In genomic region chr20:44186674-44187053, GRCh38 we compare ENCODE assay signal across 11 cellular contexts. TPM values are rescaled to one million over a fixed set of nuclear protein-coding genes. Genes with fewer than 3 reads are reported as not detected.
DNase-seq lines count a peak whose midpoint lies in the region; TF ChIP-seq lines count a peak whose summit lies in the region.
"Had no signal": no experiment of that assay in that cellular context is flagged by ENCODE, and none has a peak within 500 bp of the region (broad histone marks: within the 10 kb centered on the region; RNA-seq: fewer than 3 reads in every experiment).

No MANE protein-coding gene starts in this region.

- H3K27me3 ChIP-seq in NT2/D1 (ENCODE audit: insufficient read depth, insufficient read length) (no peaks in the 10 kb centered on the region), ectodermal cell (ENCODE audit: control insufficient read depth, insufficient read depth, low read length, poor library complexity, severe bottlenecking) (peaks cover 17% of the 10 kb centered on the region), suprapubic skin (peaks cover 11% of the 10 kb centered on the region)

- H3K4me3 ChIP-seq in NT2/D1 (ENCODE audit: insufficient read length, low read depth) (peak overlapping the region; percentile 42), ectodermal cell (ENCODE audit: insufficient read depth, low read depth, low read length) (peak overlapping the region; percentile 40), mesodermal cell (ENCODE audit: extremely low read depth, insufficient read depth, low read length, poor library complexity, severe bottlenecking) (peak overlapping the region; percentile 56), suprapubic skin (peak overlapping the region; percentile 53)

- DNase-seq in NT2/D1 (ENCODE audit: low read depth, low spot score) (no peak), suprapubic skin (ENCODE audit: low spot score in 2 of 2) (no peak), GDM1 (lab: John Stamatoyannopoulos, UW) (no peak), hepatic stellate cell (ENCODE audit: low spot score) (no peak), MV-4-11 (lab: John Stamatoyannopoulos, UW) (no peak)
- no peak for DNase-seq in activated CD8-positive, alpha-beta memory T cell treated with anti-CD3 and anti-CD28 coated beads for 24 hours
- DNase-seq: activated CD4-positive, CD25-positive, alpha-beta regulatory T cell treated with anti-CD3 and anti-CD28 coated beads, Interleukin-2, amount 50 U/mL, for 72 hours; NCI-H446 treated with DMSO at 0.1 percent for 48 hours; stimulated activated CD4-positive, alpha-beta T cell treated with anti-CD3 and anti-CD28 coated beads, Interleukin-4, amount 100 ng/mL, for 24 hours had no signal

- H3K9ac ChIP-seq in NT2/D1 (ENCODE audit: insufficient read length, low read depth): peak overlapping the region; percentile 70

- 31 to 34% methylated on average over 14 of the region's 14 CpGs for WGBS in ectodermal cell, 2 experiments
- WGBS in mesodermal cell (ENCODE audit: insufficient coverage in 2 of 2), 2 experiments: 20 to 24% methylated on average over 8 to 11 of the region's 14 CpGs
- WGBS in suprapubic skin: 5% methylated on average over 12 of the region's 14 CpGs

- H3K27ac ChIP-seq in ectodermal cell (ENCODE audit: insufficient read depth, low read depth, low read length, poor library complexity, severe bottlenecking) (no peak overlapping the region), mesodermal cell (ENCODE audit: low read depth, low read length, severe bottlenecking) (peak overlapping the region; percentile 97), suprapubic skin (peak overlapping the region; percentile 72)

- no peak for TF ChIP-seq EP300 in suprapubic skin (IDR thresholded peaks at IDR 0.05)

- TF ChIP-seq POLR2A in suprapubic skin (IDR thresholded peaks at IDR 0.05): no peak

- H3K36me3 ChIP-seq in NT2/D1 (ENCODE audit: insufficient read depth, insufficient read length, low read length): peaks cover 22% of the 10 kb centered on the region
- no peaks in the 10 kb centered on the region for H3K36me3 ChIP-seq in ectodermal cell (ENCODE audit: control insufficient read depth, insufficient read depth, low read length)
- H3K36me3 ChIP-seq in mesodermal cell (ENCODE audit: control insufficient read depth, insufficient read depth, low read length): no peaks in the 10 kb centered on the region
- H3K36me3 ChIP-seq in suprapubic skin: no peaks in the 10 kb centered on the region

- H3K9me3 ChIP-seq in NT2/D1 (ENCODE audit: insufficient read depth, low read length): no peaks in the 10 kb centered on the region
- no peaks in the 10 kb centered on the region for H3K9me3 ChIP-seq in ectodermal cell (ENCODE audit: control insufficient read depth, low read length)
- H3K9me3 ChIP-seq in mesodermal cell (ENCODE audit: control insufficient read depth, low read length): no peaks in the 10 kb centered on the region
- H3K9me3 ChIP-seq in suprapubic skin: no peaks in the 10 kb centered on the region

- H3K4me1 ChIP-seq in NT2/D1 (ENCODE audit: insufficient read depth, insufficient read length) (peaks cover 15% of the 10 kb centered on the region), ectodermal cell (ENCODE audit: control insufficient read depth, insufficient read depth, low read length) (peaks cover 20% of the 10 kb centered on the region), mesodermal cell (ENCODE audit: control insufficient read depth, insufficient read depth, low read length, poor library complexity, severe bottlenecking) (peaks cover 58% of the 10 kb centered on the region), suprapubic skin (peaks cover 31% of the 10 kb centered on the region)

- no peak for TF ChIP-seq CTCF in suprapubic skin (IDR thresholded peaks at IDR 0.05)

RNA-seq across cellular contexts. Expression of gene JPH2, which starts 0.3 kb away (rescaled TPM):
- polyA plus RNA-seq in ectodermal cell (2013, experiment 1 of 4): 0.87 TPM
- 1.2 TPM for polyA plus RNA-seq in ectodermal cell (2013, experiment 2 of 4)
- 1.2 TPM for polyA plus RNA-seq in ectodermal cell (2013, experiment 3 of 4)
- 1.1 TPM for polyA plus RNA-seq in ectodermal cell (2013, experiment 4 of 4)
- polyA plus RNA-seq in mesodermal cell (2013, experiment 1 of 2): 5.5 TPM
- polyA plus RNA-seq in mesodermal cell (2013, experiment 2 of 2): 5.6 TPM
- 1 to 10 TPM; 3.8 to 5.0 (median 4.5) TPM for total RNA-seq in suprapubic skin

RNA-seq across cellular contexts. Expression of gene OSER1, which starts 23.9 kb away (rescaled TPM):
- 36.2 TPM for polyA plus RNA-seq in ectodermal cell (2013, experiment 1 of 4)
- polyA plus RNA-seq in ectodermal cell (2013, experiment 2 of 4): 35.8 TPM
- 35.3 TPM for polyA plus RNA-seq in ectodermal cell (2013, experiment 3 of 4)
- 36.1 TPM for polyA plus RNA-seq in ectodermal cell (2013, experiment 4 of 4)
- 40.1 TPM for polyA plus RNA-seq in mesodermal cell (2013, experiment 1 of 2)
- polyA plus RNA-seq in mesodermal cell (2013, experiment 2 of 2): 38.7 TPM
- total RNA-seq in suprapubic skin: 10 to 100 TPM; 34.2 to 51.6 (median 41.3) TPM
